Comparison of ENCODE assay signal across 8 cellular contexts in the genomic region with DNA sequence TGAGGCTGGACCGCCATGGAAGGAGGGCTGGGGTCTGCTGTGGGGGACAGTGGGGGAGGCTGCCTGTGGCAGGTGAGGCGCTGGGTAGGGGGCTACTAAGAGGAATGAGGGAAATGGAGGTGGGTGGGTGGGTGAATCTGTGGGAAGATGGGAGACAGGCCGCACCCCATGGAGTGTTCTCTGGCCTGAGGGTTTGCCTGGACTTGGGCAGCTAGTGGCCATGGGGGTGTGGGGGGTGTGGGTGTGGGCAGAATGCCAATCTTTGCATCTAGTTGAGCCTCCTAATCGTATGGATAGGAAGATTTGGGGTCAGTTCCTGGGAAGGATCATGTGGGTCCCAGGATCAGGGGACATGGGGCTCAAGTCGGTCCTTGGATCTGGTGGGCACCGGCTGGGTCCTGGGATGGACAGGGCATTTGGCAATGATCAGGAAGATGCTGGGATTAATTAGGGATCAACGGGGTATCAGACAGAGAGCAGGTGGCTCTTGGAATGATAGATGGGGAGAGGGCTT.
A peak's percentile ranks its signal among the peaks of the same experiment; 100 is the strongest.
DNase-seq lines count a peak whose midpoint lies in the region; FAIRE-seq and TF ChIP-seq lines count a peak whose summit lies in the region.

No MANE protein-coding gene starts in this region.

- peaks cover 37% of the 10 kb centered on the region for H3K36me3 ChIP-seq in NT2/D1 (ENCODE audit: insufficient read depth, insufficient read length, low read length)
- H3K36me3 ChIP-seq in endocrine pancreas (ENCODE audit: control insufficient read depth, insufficient read depth, low read length) = no peaks in the 10 kb centered on the region
- H3K36me3 ChIP-seq in neutrophil = peaks cover 34% of the 10 kb centered on the region

- peak overlapping the region; percentile 82 for H3K27ac ChIP-seq in neutrophil

- H3K4me3 ChIP-seq in NT2/D1 (ENCODE audit: insufficient read length, low read depth) (peak overlapping the region; percentile 94), endocrine pancreas (ENCODE audit: control insufficient read depth, insufficient read depth, low read length) (peak overlapping the region; percentile 56), neutrophil (ENCODE audit: low read depth in 1 of 2, low read length in 1 of 2) (peak overlapping the region; percentile 78 to 88)

- H3K4me1 ChIP-seq in NT2/D1 (ENCODE audit: insufficient read depth, insufficient read length) (peaks cover 7% of the 10 kb centered on the region), endocrine pancreas (ENCODE audit: control insufficient read depth, insufficient read depth, low read length) (no peaks in the 10 kb centered on the region), neutrophil (ENCODE audit: control insufficient read depth in 1 of 2, insufficient read depth in 1 of 2, low read depth in 1 of 2, low read length in 1 of 2) (peaks cover 20 to 21% of the 10 kb centered on the region in 2 experiments)

- CTCF ChIA-PET in HEK293T (lab: Yijun Ruan, JAX) = interaction anchor here (1.1 kb wide), 2 partner anchors 19 to 21 kb away, joined by 3 to 5 read pairs; partner anchors contain the start of gene PKN3

- POLR2A ChIA-PET in HEK293T (lab: Yijun Ruan, JAX) = interaction anchor here (0.7 to 1.4 kb wide), 5 partner anchors 10 to 186 kb away, joined by 3 to 5 read pairs (median 3); partner anchors contain the start of gene SET

- no peak for FAIRE-seq in GM19239 (lab: Jason Lieb, UNC)

- TF ChIP-seq CTCF in neutrophil (IDR thresholded peaks at IDR 0.05) = no peak

- H3K9ac ChIP-seq in NT2/D1 (ENCODE audit: insufficient read length, low read depth) = peak overlapping the region; percentile 99
- H3K9ac ChIP-seq in endocrine pancreas (ENCODE audit: control insufficient read depth, insufficient read depth, low read length) = peak overlapping the region; percentile 87

- H3K9me3 ChIP-seq in NT2/D1 (ENCODE audit: insufficient read depth, low read length) = no peaks in the 10 kb centered on the region
- H3K9me3 ChIP-seq in endocrine pancreas (ENCODE audit: control insufficient read depth, low read length) = no peaks in the 10 kb centered on the region
- no peaks in the 10 kb centered on the region for H3K9me3 ChIP-seq in neutrophil

- DNase-seq in COLO829 (ENCODE audit: low spot score) (peak; percentile 23), NT2/D1 (ENCODE audit: low read depth, low spot score) (no peak), HEK293T (ENCODE audit: extremely low spot score) (no peak), GM19239 (ENCODE audit: insufficient read length, low spot score) (no peak)
- no peak for DNase-seq in stimulated activated CD4-positive, alpha-beta T cell treated with anti-CD3 and anti-CD28 coated beads, Interleukin-4, amount 100 ng/mL, for 1 hour
- no peak for DNase-seq in stimulated activated CD4-positive, alpha-beta T cell treated with anti-CD3 and anti-CD28 coated beads, Interleukin-2, amount 100 ng/mL, for 24 hours

- H3K27me3 ChIP-seq in NT2/D1 (ENCODE audit: insufficient read depth, insufficient read length) (no peaks in the 10 kb centered on the region), endocrine pancreas (ENCODE audit: control insufficient read depth, insufficient read depth, low read length) (no peaks in the 10 kb centered on the region), neutrophil (no peaks in the 10 kb centered on the region)

TF ChIP-seq in HEK293T, 16 proteins besides CTCF, POLR2A, EP300 and RAD21:
- TF ChIP-seq LEF1 (IDR thresholded peaks at IDR 0.05; ENCODE audit: borderline replicate concordance) (no peak), SUZ12 (IDR thresholded peaks at IDR 0.05) (no peak), FOXK2 (IDR thresholded peaks at IDR 0.05) (no peak), TARDBP (IDR thresholded peaks at IDR 0.05) (no peak), ELF4 (IDR thresholded peaks at IDR 0.05) (no peak), ARNT (IDR thresholded peaks at IDR 0.05) (no peak), BHLHE40 (IDR thresholded peaks at IDR 0.05; ENCODE audit: borderline replicate concordance) (no peak), HDGF (IDR thresholded peaks at IDR 0.05; ENCODE audit: borderline replicate concordance) (no peak), FOXM1 (IDR thresholded peaks at IDR 0.05; ENCODE audit: borderline replicate concordance) (no peak), SP1 (IDR thresholded peaks at IDR 0.05) (no peak), FOXA1 (IDR thresholded peaks at IDR 0.05) (no peak), L3MBTL2 (conservative IDR thresholded peaks at IDR 0.05) (no peak), NFRKB (IDR thresholded peaks at IDR 0.05) (no peak), CTBP1 (IDR thresholded peaks at IDR 0.05; ENCODE audit: borderline replicate concordance) (no peak), ZNF384 (IDR thresholded peaks at IDR 0.05) (no peak)
- TF ChIP-seq, protein P1, sequence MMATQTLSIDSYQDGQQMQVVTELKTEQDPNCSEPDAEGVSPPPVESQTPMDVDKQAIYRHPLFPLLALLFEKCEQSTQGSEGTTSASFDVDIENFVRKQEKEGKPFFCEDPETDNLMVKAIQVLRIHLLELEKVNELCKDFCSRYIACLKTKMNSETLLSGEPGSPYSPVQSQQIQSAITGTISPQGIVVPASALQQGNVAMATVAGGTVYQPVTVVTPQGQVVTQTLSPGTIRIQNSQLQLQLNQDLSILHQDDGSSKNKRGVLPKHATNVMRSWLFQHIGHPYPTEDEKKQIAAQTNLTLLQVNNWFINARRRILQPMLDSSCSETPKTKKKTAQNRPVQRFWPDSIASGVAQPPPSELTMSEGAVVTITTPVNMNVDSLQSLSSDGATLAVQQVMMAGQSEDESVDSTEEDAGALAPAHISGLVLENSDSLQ (IDR thresholded peaks at IDR 0.05) = no peak
